ENCODE assay signal across 15 cellular contexts in genomic region chr11:102457865-102458264, GRCh38. TPM values are rescaled to one million over a fixed set of nuclear protein-coding genes. Genes with fewer than 3 reads are reported as not detected.
DNase-seq lines count a peak whose midpoint lies in the region; ATAC-seq and TF ChIP-seq lines count a peak whose summit lies in the region.
"Had no signal": no experiment of that assay in that cellular context is flagged by ENCODE, and none has a peak within 500 bp of the region (broad histone marks: within the 10 kb centered on the region; RNA-seq: fewer than 3 reads in every experiment).

No MANE protein-coding gene starts in this region.

- no peak overlapping the region for H3K18ac ChIP-seq in H9 (ENCODE audit: insufficient read length, low read depth, low read length)

- no peak overlapping the region for H3K23ac ChIP-seq in H9 (ENCODE audit: insufficient read length, low read depth, low read length)

- no peak overlapping the region for H2AK5ac ChIP-seq in H9 (ENCODE audit: insufficient read length, low read length)

- H3K4me1 Mint-ChIP-seq in activated naive CD8-positive, alpha-beta T cell treated with anti-CD3 and anti-CD28 coated beads, Interleukin-2, amount 10 ng/mL, durations not matched to agents 7 days and 5 days, result peaks cover 59% of the 10 kb centered on the region
- peaks cover 32 to 33% of the 10 kb centered on the region in 2 experiments for H3K4me1 Mint-ChIP-seq in H9

- H3K27me3 Mint-ChIP-seq in activated naive CD8-positive, alpha-beta T cell treated with anti-CD3 and anti-CD28 coated beads, Interleukin-2, amount 10 ng/mL, durations not matched to agents 7 days and 5 days, result no peaks in the 10 kb centered on the region
- peaks cover 56% of the 10 kb centered on the region for H3K27me3 Mint-ChIP-seq in H9 (ENCODE audit: low read depth)
- H3K27me3 Mint-ChIP-seq: memory B cell had no signal

- no peaks in the 10 kb centered on the region for H3K36me3 ChIP-seq in BLaER1

- H3K9me3 ChIP-seq in BLaER1 (no peaks in the 10 kb centered on the region), H9 (ENCODE audit: control insufficient read depth, low read depth, low read length) (no peaks in the 10 kb centered on the region)

- no peaks in the 10 kb centered on the region for H3K27me3 ChIP-seq in BLaER1
- H3K27me3 ChIP-seq in H9 (ENCODE audit: insufficient read depth, low read length), result 0 out of 2 replicates have a peak, but pooled peaks cover 3% of the 10 kb centered on the region

- H3K4me3 ChIP-seq in BLaER1, result no peak overlapping the region
- H3K4me3 ChIP-seq: K562, SK-N-MC had no signal

- H3K14ac ChIP-seq in H9 (ENCODE audit: insufficient read depth, low read length), result no peak overlapping the region

- H3K4me1 ChIP-seq in BLaER1 (peaks cover 37% of the 10 kb centered on the region), H9 (ENCODE audit: insufficient read depth, low read length) (peaks cover 3% of the 10 kb centered on the region)

- no peaks in the 10 kb centered on the region; the same call in 1 of the 2 replicates for H3K79me2 ChIP-seq in H9 (ENCODE audit: insufficient read depth, low read length)

- no peak overlapping the region for H4K91ac ChIP-seq in H9 (ENCODE audit: insufficient read length, low read depth, low read length)

- H3K56ac ChIP-seq in H9 (ENCODE audit: insufficient read length, low read depth, low read length), result no peak overlapping the region

- H3K27ac ChIP-seq in BLaER1 (no peak overlapping the region), H9 (ENCODE audit: insufficient read length, low read depth, low read length) (no peak overlapping the region)
- H3K27ac ChIP-seq: SK-N-MC had no signal

- H2AFZ ChIP-seq in H9 (ENCODE audit: low read length), result no peak overlapping the region

- no peaks in the 10 kb centered on the region for H3K79me1 ChIP-seq in H9 (ENCODE audit: insufficient read depth, low read depth, low read length, poor library complexity, severe bottlenecking)

- H3K4ac ChIP-seq in H9 (ENCODE audit: low read depth, low read length), result no peak overlapping the region

- H2BK20ac ChIP-seq in H9 (ENCODE audit: low read depth, low read length, poor library complexity, severe bottlenecking), result no peak overlapping the region

- no peak overlapping the region for H4K5ac ChIP-seq in H9 (ENCODE audit: insufficient read length, low read depth, low read length)

- H3K4me3 Mint-ChIP-seq in activated naive CD8-positive, alpha-beta T cell treated with anti-CD3 and anti-CD28 coated beads, Interleukin-2, amount 10 ng/mL, durations not matched to agents 7 days and 5 days, result peak overlapping the region; percentile 39
- H3K4me3 Mint-ChIP-seq in H9, result no peak overlapping the region
- H3K4me3 Mint-ChIP-seq: HFFc6, memory B cell had no signal

- H4K20me1 ChIP-seq in BLaER1 (no peaks in the 10 kb centered on the region), H9 (ENCODE audit: control insufficient read depth, insufficient read depth, insufficient read length) (no peaks in the 10 kb centered on the region)

- peaks cover 16% of the 10 kb centered on the region for H3K36me3 Mint-ChIP-seq in activated naive CD8-positive, alpha-beta T cell treated with anti-CD3 and anti-CD28 coated beads, Interleukin-2, amount 10 ng/mL, durations not matched to agents 7 days and 5 days
- H3K36me3 Mint-ChIP-seq in H9 (ENCODE audit: insufficient read depth in 1 of 3, low read depth in 3 of 3), result no peaks in the 10 kb centered on the region; a peak in 1 of 7 replicates
- H3K36me3 Mint-ChIP-seq: memory B cell had no signal

- H3K9ac ChIP-seq in BLaER1 (no peak overlapping the region), H9 (ENCODE audit: extremely low read depth, insufficient read length, low read length) (no peak overlapping the region)

- H2BK120ac ChIP-seq in H9 (ENCODE audit: low read depth, low read length, poor library complexity, severe bottlenecking), result no peak overlapping the region

- H4K8ac ChIP-seq in H9 (replicated peaks; ENCODE audit: insufficient read length, low read depth, low read length), result no peak overlapping the region

- H3K23me2 ChIP-seq in H9 (ENCODE audit: insufficient read length, low read depth, low read length, poor library complexity, severe bottlenecking), result peaks cover 6% of the 10 kb centered on the region

- H3K27ac Mint-ChIP-seq in activated naive CD8-positive, alpha-beta T cell treated with anti-CD3 and anti-CD28 coated beads, Interleukin-2, amount 10 ng/mL, durations not matched to agents 7 days and 5 days, result peak overlapping the region; percentile 67
- no peak overlapping the region for H3K27ac Mint-ChIP-seq in H9
- H3K27ac Mint-ChIP-seq: HFFc6, memory B cell had no signal

- H2BK12ac ChIP-seq in H9 (ENCODE audit: insufficient read length, low read depth, low read length), result no peak overlapping the region

- no peak for ATAC-seq in activated naive CD8-positive, alpha-beta T cell treated with anti-CD3 and anti-CD28 coated beads, Interleukin-2, amount 10 ng/mL, durations not matched to agents 7 days and 5 days (ENCODE audit: low read depth)
- ATAC-seq in GM21529 (IDR thresholded peaks at IDR 0.05; ENCODE audit: unreplicated experiment), result no peak

- no peak for TF ChIP-seq CTCF in H9 (conservative IDR thresholded peaks at IDR 0.05)

- DNase-seq in NCI-H345 (lab: John Stamatoyannopoulos, UW), result peak; percentile 22
- DNase-seq in NCI-H345 treated with DMSO at 0.1 percent for 48 hours (lab: John Stamatoyannopoulos, UW; ENCODE audit: unreplicated experiment), result no peak
- peak; percentile 10 for DNase-seq in NCI-H2081 treated with DMSO at 0.1 percent for 48 hours (lab: John Stamatoyannopoulos, UW)
- no peak for DNase-seq in activated naive CD8-positive, alpha-beta T cell treated with anti-CD3 and anti-CD28 coated beads, Interleukin-2, amount 10 ng/mL, durations not matched to agents 7 days and 5 days
- DNase-seq in H9, result no peak
- DNase-seq in GM19240 (ENCODE audit: insufficient read length, low spot score), result no peak
- DNase-seq: amniotic stem cell, HFFc6, OCI-M1, retina had no signal

- H2BK5ac ChIP-seq in H9 (ENCODE audit: insufficient read length, low read length), result no peak overlapping the region

- H3K4me2 ChIP-seq in BLaER1, result 0 out of 2 replicates have a peak overlapping the region, but pooled peaks have one; percentile 7
- no peak overlapping the region for H3K4me2 ChIP-seq in H9 (ENCODE audit: insufficient read depth, insufficient read length, low read length)

- H2BK15ac ChIP-seq in H9 (ENCODE audit: low read depth, low read length), result no peak overlapping the region

- no peak overlapping the region for H3T11ph ChIP-seq in H9 (ENCODE audit: low read length)

- no peaks in the 10 kb centered on the region for H3K9me3 Mint-ChIP-seq in activated naive CD8-positive, alpha-beta T cell treated with anti-CD3 and anti-CD28 coated beads, Interleukin-2, amount 10 ng/mL, durations not matched to agents 7 days and 5 days
- H3K9me3 Mint-ChIP-seq in H9, result no peaks in the 10 kb centered on the region; a peak in 1 of 5 replicates
- H3K9me3 Mint-ChIP-seq: HFFc6, memory B cell had no signal

- POLR2A ChIA-PET in activated naive CD8-positive, alpha-beta T cell treated with anti-CD3 and anti-CD28 coated beads, Interleukin-2, amount 10 ng/mL, durations not matched to agents 7 days and 5 days (lab: Charles Lee), result interaction anchor here (1.2 to 1.3 kb wide), 2 partner anchors 14 to 18 kb away, joined by 3 read pairs; no protein-coding TSS in a partner anchor

RNA-seq across cellular contexts. Expression of gene TMEM123, which starts 5.3 kb away (rescaled TPM):
- total RNA-seq in activated naive CD8-positive, alpha-beta T cell treated with anti-CD3 and anti-CD28 coated beads, Interleukin-2, amount 10 ng/mL, durations not matched to agents 7 days and 5 days, result 100 to 1,000 TPM; 490 to 493 TPM
- total RNA-seq in H9 (2021), result 76.7 and 77.8 TPM in 2 replicates

Comparison
In these comparisons a context has a peak if more than half of its experiments do, and no peak if none do; other contexts are left out.
1. DNase-seq: peak in NCI-H345 (single experiment) and NCI-H2081 treated with DMSO at 0.1 percent for 48 hours (single experiment); none in NCI-H345 treated with DMSO at 0.1 percent for 48 hours (single experiment), activated naive CD8-positive, alpha-beta T cell treated with anti-CD3 and anti-CD28 coated beads, Interleukin-2, amount 10 ng/mL, durations not matched to agents 7 days and 5 days (single experiment), H9 (single experiment) and GM19240 (single experiment).